16 cellular contexts compared by ENCODE assay signal in the genomic region with DNA sequence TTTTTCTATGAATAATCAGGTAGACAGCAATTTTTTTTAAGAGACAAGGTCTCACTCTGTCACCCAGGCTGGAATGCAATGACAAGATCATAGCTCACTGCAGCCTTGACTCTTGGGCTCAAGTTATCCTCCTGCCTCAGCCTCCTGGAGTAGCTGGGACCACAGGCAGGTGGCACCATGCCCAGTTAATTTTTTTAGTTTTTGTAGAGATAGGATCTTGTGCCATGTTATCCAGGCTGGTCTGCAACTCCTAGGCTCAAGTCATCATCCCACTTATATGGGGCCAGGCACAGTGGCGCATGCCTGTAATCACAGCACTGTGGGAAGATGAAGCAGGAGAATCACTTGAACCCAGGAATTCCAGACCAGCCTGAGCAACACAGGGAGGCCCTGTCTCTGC.
"Had no signal": no experiment of that assay in that cellular context is flagged by ENCODE, and none has a peak within 500 bp of the region (broad histone marks: within the 10 kb centered on the region; RNA-seq: fewer than 3 reads in every experiment).

No MANE protein-coding gene starts in this region.

- DNase-seq: activated CD4-positive, alpha-beta T cell treated with anti-CD3 and anti-CD28 coated beads, Interleukin-2, amount 50 U/mL, for 1 hour; activated naive CD8-positive, alpha-beta T cell treated with anti-CD3 and anti-CD28 coated beads for 36 hours; amygdala; cerebellar nuclear complex; effector memory CD4-positive, alpha-beta T cell; naive B cell; stimulated activated CD4-positive, alpha-beta T cell treated with anti-CD3 and anti-CD28 coated beads, Interleukin-4, amount 100 ng/mL, for 24 hours; stimulated activated naive CD4-positive, alpha-beta T cell; substantia nigra; SW 1271; transverse colon had no signal

- H3K9ac ChIP-seq: parathyroid adenoma had no signal

- H3K9me3 ChIP-seq: gastroesophageal sphincter, transverse colon had no signal

- H3K36me3 ChIP-seq: gastroesophageal sphincter, transverse colon had no signal

- H3K4me1 Mint-ChIP-seq: naive B cell had no signal

- H3K27ac ChIP-seq: parathyroid adenoma had no signal

- H3K36me3 Mint-ChIP-seq: naive B cell had no signal

- H3K4me3 Mint-ChIP-seq: activated naive CD8-positive, alpha-beta T cell treated with anti-CD3 and anti-CD28 coated beads for 36 hours; activated T-helper 1 cell treated with anti-CD3 and anti-CD28 coated beads, Interleukin-12 subunit alpha, Interleukin-12 subunit beta, Interleukin-2, Interleukin-4 antibody, amounts not matched to agents 30 ng/mL and 10 ng/mL and 1 ng/mL, durations not matched to agents 14 hours and 24 hours and 36 hours; dendritic cell treated with granulocyte-macrophage colony-stimulating factor and Interleukin-4, amounts not matched to agents 40 ng/mL and 50 ng/mL, for 4 days; naive B cell had no signal

- H3K4me3 ChIP-seq: gastroesophageal sphincter, transverse colon had no signal

- H2AFZ ChIP-seq: parathyroid adenoma had no signal

- ATAC-seq: gastroesophageal sphincter, left lobe of liver had no signal

- H3K27ac Mint-ChIP-seq: activated naive CD8-positive, alpha-beta T cell treated with anti-CD3 and anti-CD28 coated beads for 36 hours; activated T-helper 1 cell treated with anti-CD3 and anti-CD28 coated beads, Interleukin-12 subunit alpha, Interleukin-12 subunit beta, Interleukin-2, Interleukin-4 antibody, amounts not matched to agents 30 ng/mL and 10 ng/mL and 1 ng/mL, durations not matched to agents 14 hours and 24 hours and 36 hours; dendritic cell treated with granulocyte-macrophage colony-stimulating factor and Interleukin-4, amounts not matched to agents 40 ng/mL and 50 ng/mL, for 4 days; naive B cell had no signal

- H3K9me3 Mint-ChIP-seq: activated naive CD8-positive, alpha-beta T cell treated with anti-CD3 and anti-CD28 coated beads for 36 hours; activated T-helper 1 cell treated with anti-CD3 and anti-CD28 coated beads, Interleukin-12 subunit alpha, Interleukin-12 subunit beta, Interleukin-2, Interleukin-4 antibody, amounts not matched to agents 30 ng/mL and 10 ng/mL and 1 ng/mL, durations not matched to agents 14 hours and 24 hours and 36 hours; dendritic cell treated with granulocyte-macrophage colony-stimulating factor and Interleukin-4, amounts not matched to agents 40 ng/mL and 50 ng/mL, for 4 days had no signal

- H3K27me3 ChIP-seq: gastroesophageal sphincter, transverse colon had no signal
